ENCODE assay signal across 14 cellular contexts in the genomic region with DNA sequence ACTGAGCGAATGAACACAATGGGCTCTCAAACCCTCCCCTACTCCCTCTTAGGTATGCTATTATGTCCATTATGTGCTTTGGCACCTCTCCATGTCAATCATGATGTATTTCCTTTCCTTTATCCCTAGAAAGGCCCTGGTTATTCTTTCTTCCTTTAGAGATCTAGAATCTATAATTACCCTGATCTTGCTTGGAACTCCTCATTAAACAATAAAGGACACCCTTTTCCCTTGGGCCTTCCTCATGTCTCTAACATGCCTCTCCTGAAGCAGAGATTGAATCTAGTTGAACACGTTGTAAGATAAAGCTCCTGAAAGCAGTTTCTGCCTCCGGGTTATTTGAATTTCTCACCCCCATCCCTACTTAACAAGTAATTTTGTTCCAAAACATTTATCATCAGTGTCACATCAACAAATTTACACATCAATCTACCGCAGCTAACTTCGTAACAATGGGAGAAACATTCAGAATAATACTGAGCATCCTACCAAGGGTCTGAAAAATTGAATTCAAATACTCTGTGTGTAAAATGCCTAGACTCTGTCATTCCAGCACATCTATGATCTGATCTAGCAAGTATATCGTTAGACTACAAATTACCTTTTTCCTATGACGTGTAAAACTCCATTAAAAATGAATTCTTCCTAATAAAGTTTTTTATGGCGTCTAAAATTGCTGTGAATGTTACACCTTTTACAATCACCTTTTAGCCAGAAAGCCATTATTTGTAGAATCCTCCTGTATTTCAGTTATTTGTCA. TPM values are rescaled to one million over a fixed set of nuclear protein-coding genes. Genes with fewer than 3 reads are reported as not detected.
DNase-seq lines count a peak whose midpoint lies in the region; ATAC-seq, FAIRE-seq and TF ChIP-seq lines count a peak whose summit lies in the region.
"Had no signal": no experiment of that assay in that cellular context is flagged by ENCODE, and none has a peak within 500 bp of the region (broad histone marks: within the 10 kb centered on the region; RNA-seq: fewer than 3 reads in every experiment).

No MANE protein-coding gene starts in this region.

- intact Hi-C loops in gastrocnemius medialis (cut with DNase I; ENCODE audit: low total_unique reads) = no loop called here

- H3K4me1 ChIP-seq in Karpas-422 (ENCODE audit: low read length) (no peaks in the 10 kb centered on the region), gastrocnemius medialis (no peaks in the 10 kb centered on the region)

- H3K4me3 Mint-ChIP-seq in T-helper 17 cell = no peak overlapping the region
- H3K4me3 Mint-ChIP-seq: activated naive CD8-positive, alpha-beta T cell treated with anti-CD3 and anti-CD28 coated beads for 36 hours had no signal

- no peaks in the 10 kb centered on the region for H4K20me1 ChIP-seq in Karpas-422 (ENCODE audit: insufficient read depth, low read depth, low read length)

- DNase-seq in NCI-H1105 (lab: John Stamatoyannopoulos, UW) (peak; percentile 66), NCI-H748 treated with DMSO at 0.1 percent for 48 hours (lab: John Stamatoyannopoulos, UW) (peak; percentile 97), Karpas-422 (no peak), T-helper 17 cell (no peak), COLO829 (ENCODE audit: low spot score) (no peak), gastrocnemius medialis (no peak)
- DNase-seq: activated naive CD8-positive, alpha-beta T cell treated with anti-CD3 and anti-CD28 coated beads for 36 hours; NCI-H524 treated with DMSO at 0.1 percent for 48 hours; ovary; spleen had no signal

- H3K9ac ChIP-seq in Karpas-422 (ENCODE audit: low read length) = no peak overlapping the region

- in situ Hi-C loops in gastrocnemius medialis (cut with MboI; ENCODE audit: low sequenced_read_pairs in 4 of 4) = no loop called here

- H3K79me2 ChIP-seq in Karpas-422 (ENCODE audit: low read length) = no peaks in the 10 kb centered on the region

- H3K36me3 ChIP-seq in Karpas-422 (ENCODE audit: insufficient read depth, low read length) = no peaks in the 10 kb centered on the region
- H3K36me3 ChIP-seq in gastrocnemius medialis = no peaks in the 10 kb centered on the region
- H3K36me3 ChIP-seq: ovary, spleen, suprapubic skin had no signal

- H2AFZ ChIP-seq in Karpas-422 (ENCODE audit: low read length) = no peak overlapping the region

- ATAC-seq in T-helper 17 cell (no peak), gastrocnemius medialis (no peak)

- FAIRE-seq in G401.6 (lab: Jason Lieb, UNC) = peak; percentile 19

- H3K9me3 ChIP-seq in iPS-18c (ENCODE audit: control insufficient read depth, insufficient read depth, low read length) (peaks cover 2% of the 10 kb centered on the region), Karpas-422 (ENCODE audit: low read length) (no peaks in the 10 kb centered on the region), T-helper 17 cell (ENCODE audit: control insufficient read depth, low read length, poor library complexity, severe bottlenecking) (no peaks in the 10 kb centered on the region), gastrocnemius medialis (peaks cover 0 to 6% (median 0%) of the 10 kb centered on the region in 3 donors)
- H3K9me3 ChIP-seq: ovary, suprapubic skin had no signal

- TF ChIP-seq CTCF in gastrocnemius medialis (IDR thresholded peaks at IDR 0.05 in 4 of 5, conservative IDR thresholded peaks at IDR 0.05 in 1 of 5) = no peak

- H3K4me1 Mint-ChIP-seq in T-helper 17 cell = peaks cover 16% of the 10 kb centered on the region

- H3K4me3 ChIP-seq in iPS-18c (ENCODE audit: insufficient read depth, low read depth, low read length) (peak overlapping the region; percentile 28; the same call in 1 of the 2 replicates), Karpas-422 (ENCODE audit: low read length) (no peak overlapping the region), gastrocnemius medialis (no peak overlapping the region)
- H3K4me3 ChIP-seq: ovary, spleen, suprapubic skin had no signal

- no peak overlapping the region for H3K27ac Mint-ChIP-seq in T-helper 17 cell
- H3K27ac Mint-ChIP-seq: activated naive CD8-positive, alpha-beta T cell treated with anti-CD3 and anti-CD28 coated beads for 36 hours; CD14-positive monocyte had no signal

- H3K27me3 ChIP-seq in Karpas-422 (ENCODE audit: low read length) (no peaks in the 10 kb centered on the region), gastrocnemius medialis (peaks cover 15 to 19% (median 16%) of the 10 kb centered on the region in 3 donors)
- H3K27me3 ChIP-seq: ovary had no signal

- no peak overlapping the region for H3K27ac ChIP-seq in Karpas-422 (ENCODE audit: low read length)
- H3K27ac ChIP-seq in gastrocnemius medialis = no peak overlapping the region
- H3K27ac ChIP-seq: ovary, spleen, suprapubic skin had no signal

- no peaks in the 10 kb centered on the region for H3K9me2 ChIP-seq in Karpas-422 (replicated peaks; ENCODE audit: insufficient read depth, low read length)

- peaks cover 18% of the 10 kb centered on the region for H3K27me3 Mint-ChIP-seq in T-helper 17 cell
- H3K27me3 Mint-ChIP-seq: activated naive CD8-positive, alpha-beta T cell treated with anti-CD3 and anti-CD28 coated beads for 36 hours had no signal

- no peak for TF ChIP-seq POLR2A in gastrocnemius medialis (IDR thresholded peaks at IDR 0.05)

- H3K36me3 Mint-ChIP-seq in T-helper 17 cell (ENCODE audit: low read depth) = no peaks in the 10 kb centered on the region

- no peak overlapping the region for H3K4me2 ChIP-seq in Karpas-422 (ENCODE audit: low read depth, low read length, poor library complexity, severe bottlenecking)

RNA-seq across cellular contexts. Expression of a gene that starts 5.4 kb away (rescaled TPM):
- 0.11 TPM in 1 of 2 replicates, not detected in the other for total RNA-seq in Karpas-422 (2014; rRNA removed; shearing (Covaris generic); ENCODE audit: low replicate concordance)
- 1 to 10 TPM; 1.6 to 2.2 TPM for total RNA-seq in T-helper 17 cell
- under 1 TPM; 0.07 to 0.42 (median 0.34) TPM for total RNA-seq in gastrocnemius medialis

Comparison
In these comparisons a context has a peak if more than half of its experiments do, and no peak if none do; other contexts are left out.
1. DNase-seq: peak in NCI-H1105 (single experiment) and NCI-H748 treated with DMSO at 0.1 percent for 48 hours (single experiment); none in Karpas-422 (single experiment), T-helper 17 cell (0 of 3), COLO829 (single experiment) and gastrocnemius medialis (0 of 2).